19 cellular contexts compared by ENCODE assay signal in genomic region chr21:35705888-35706287, GRCh38.
DNase-seq lines count a peak whose midpoint lies in the region; ATAC-seq, FAIRE-seq and TF ChIP-seq lines count a peak whose summit lies in the region.
"Had no signal": no experiment of that assay in that cellular context is flagged by ENCODE, and none has a peak within 500 bp of the region (broad histone marks: within the 10 kb centered on the region; RNA-seq: fewer than 3 reads in every experiment).

No MANE protein-coding gene starts in this region.

- H3K27me3 ChIP-seq in HepG2 (ENCODE audit: control insufficient read depth in 1 of 2, insufficient read depth in 2 of 2, low read length in 2 of 2) = no peaks in the 10 kb centered on the region
- no peaks in the 10 kb centered on the region for H3K27me3 ChIP-seq in right lobe of liver
- peaks cover 11 to 13% of the 10 kb centered on the region in 2 experiments for H3K27me3 ChIP-seq in K562 (ENCODE audit: control insufficient read depth in 2 of 2, insufficient read depth in 2 of 2, low read length in 2 of 2)
- H3K27me3 ChIP-seq in BE2C = no peaks in the 10 kb centered on the region
- H3K27me3 ChIP-seq: BLaER1 treated with 17β-estradiol and CSF1 and Interleukin-3, amounts not matched to agents 10 nM and 100 nM had no signal

- POLR2A ChIA-PET in HepG2 (lab: Yijun Ruan, JAX) = no interaction called here
- POLR2A ChIA-PET in K562 (lab: Yijun Ruan, JAX) = no interaction called here

- ATAC-seq in HepG2 (no peak), right lobe of liver (no peak), K562 (no peak)

- BruUV-seq in HepG2 (replicated peaks; lab: Mats Ljungman, UMichigan) (no TSS peak), K562 (replicated peaks; lab: Mats Ljungman, UMichigan) (no TSS peak)

- no peaks in the 10 kb centered on the region for H3K79me2 ChIP-seq in HepG2 (ENCODE audit: insufficient read depth, low read length)
- no peaks in the 10 kb centered on the region for H3K79me2 ChIP-seq in K562 (ENCODE audit: control insufficient read depth, insufficient read depth, low read length)

- H3K36me3 ChIP-seq in HepG2 (replicated peaks in 1 of 2; ENCODE audit: control insufficient read depth in 1 of 2, insufficient read depth in 2 of 2, low read length in 2 of 2) = no peaks in the 10 kb centered on the region
- no peaks in the 10 kb centered on the region for H3K36me3 ChIP-seq in right lobe of liver
- H3K36me3 ChIP-seq in K562 (ENCODE audit: control insufficient read depth, insufficient read depth, low read length) = no peaks in the 10 kb centered on the region
- H3K36me3 ChIP-seq in BE2C = no peaks in the 10 kb centered on the region
- H3K36me3 ChIP-seq: BLaER1 treated with 17β-estradiol and CSF1 and Interleukin-3, amounts not matched to agents 10 nM and 100 nM; HAP-1 had no signal

- TF ChIP-seq POLR2A in HepG2 (IDR thresholded peaks at IDR 0.05; ENCODE audit: insufficient read depth in 1 of 2, low read depth in 2 of 2, low read length in 2 of 2) = no peak
- no peak for TF ChIP-seq POLR2A in right lobe of liver (IDR thresholded peaks at IDR 0.05)
- no peak for TF ChIP-seq POLR2A in K562 (conservative IDR thresholded peaks at IDR 0.05)

- H2AFZ ChIP-seq in HepG2 (ENCODE audit: low read length) (no peak overlapping the region), K562 (ENCODE audit: low read depth, low read length) (no peak overlapping the region)

- no peak for TF ChIP-seq RAD21 in HepG2 (CRISPR knock-in tag; IDR thresholded peaks at IDR 0.05)
- TF ChIP-seq RAD21 in K562 (CRISPR knock-in tag; conservative IDR thresholded peaks at IDR 0.05 in 1 of 2, IDR thresholded peaks at IDR 0.05 in 1 of 2) = no peak

- WGBS in HepG2 (ENCODE audit: low lambda C conversion rate) = 60% methylated on average over 1 of the region's 1 CpG
- WGBS in right lobe of liver (ENCODE audit: insufficient coverage, low coverage, low lambda C conversion rate, missing lambda C conversion rate) = 90% methylated on average over 1 of the region's 1 CpG
- 0% methylated on average over 1 of the region's 1 CpG for WGBS in K562 (ENCODE audit: insufficient coverage, low coverage, missing lambda C conversion rate)

- FAIRE-seq in HepG2 (lab: Jason Lieb, UNC) (no peak), K562 (lab: Jason Lieb, UNC) (no peak)
- FAIRE-seq: D721Med, G401.6, GM12892, H54 had no signal

- in situ Hi-C loops in HepG2 (cut with HindIII; ENCODE audit: extremely low pct_ligation_motif_present, low pct_unique_long_range_greater_than_20kb) (no loop called here), K562 (cut with MboI) (no loop called here)

- H3K9me3 ChIP-seq in HepG2 (ENCODE audit: low read length) (no peaks in the 10 kb centered on the region), right lobe of liver (no peaks in the 10 kb centered on the region), K562 (replicated peaks; ENCODE audit: control insufficient read depth, insufficient read depth, low read depth, low read length) (no peaks in the 10 kb centered on the region), BE2C (no peaks in the 10 kb centered on the region)
- H3K9me3 ChIP-seq: BLaER1 treated with 17β-estradiol and CSF1 and Interleukin-3, amounts not matched to agents 10 nM and 100 nM; HAP-1 had no signal

- H3K4me1 ChIP-seq in HepG2 (ENCODE audit: insufficient read depth, low read length) (no peaks in the 10 kb centered on the region), right lobe of liver (no peaks in the 10 kb centered on the region), K562 (replicated peaks in 1 of 2; ENCODE audit: control insufficient read depth in 2 of 2, insufficient read depth in 2 of 2, low read length in 2 of 2) (no peaks in the 10 kb centered on the region), BE2C (no peaks in the 10 kb centered on the region)
- H3K4me1 ChIP-seq: BLaER1 treated with 17β-estradiol and CSF1 and Interleukin-3, amounts not matched to agents 10 nM and 100 nM; HAP-1 had no signal

- H4K20me1 ChIP-seq in HepG2 (ENCODE audit: insufficient read depth, low read length) (no peaks in the 10 kb centered on the region), K562 (replicated peaks; ENCODE audit: control insufficient read depth, insufficient read depth, low read length) (0 out of 2 replicates have a peak, but pooled peaks cover 3% of the 10 kb centered on the region)
- H4K20me1 ChIP-seq: BLaER1 treated with 17β-estradiol and CSF1 and Interleukin-3, amounts not matched to agents 10 nM and 100 nM had no signal

- CTCF ChIA-PET in HepG2 (lab: Yijun Ruan, JAX; ENCODE audit: low intra/inter-chr PET ratio, low total read pairs) (no interaction called here), K562 (lab: Yijun Ruan, JAX; ENCODE audit: low intra/inter-chr PET ratio) (no interaction called here)

- no peak overlapping the region for H3K4me3 ChIP-seq in HepG2 (replicated peaks in 1 of 3; ENCODE audit: insufficient read depth in 1 of 3, low read depth in 2 of 3, low read length in 3 of 3)
- no peak overlapping the region for H3K4me3 ChIP-seq in right lobe of liver
- H3K4me3 ChIP-seq in K562 = no peak overlapping the region
- H3K4me3 ChIP-seq in BE2C (ENCODE audit: low read depth, low read length) = no peak overlapping the region
- H3K4me3 ChIP-seq: BLaER1 treated with 17β-estradiol and CSF1 and Interleukin-3, amounts not matched to agents 10 nM and 100 nM; HAP-1 had no signal

- H3K9me1 ChIP-seq in K562 (ENCODE audit: control insufficient read depth, insufficient read depth, low read length) = peaks cover 3% of the 10 kb centered on the region

- DNase-seq in HepG2 (ENCODE audit: low spot score) (no peak), right lobe of liver (no peak), K562 (ENCODE audit: extremely low read depth in 1 of 4, low spot score in 3 of 4) (no peak), cerebellum (ENCODE audit: low spot score) (peak; percentile 58), BE2C (no peak), A172 (ENCODE audit: low spot score) (no peak), DMS79 (lab: John Stamatoyannopoulos, UW) (no peak)
- DNase-seq: 8988T; CD4-positive, alpha-beta T cell; CD8-positive, alpha-beta memory T cell; DMS153; GOT3; HFFc6 had no signal

- intact Hi-C loops in HepG2 (cut with micrococcal nuclease; ENCODE audit: unreplicated experiment) = no loop called here
- intact Hi-C loops in right lobe of liver (cut with DNase I) = no loop called here
- intact Hi-C loops in K562 (cut with micrococcal nuclease) = no loop called here

- no peak overlapping the region for H3K27ac ChIP-seq in HepG2 (ENCODE audit: extremely low read length, insufficient read depth, low read length)
- no peak overlapping the region for H3K27ac ChIP-seq in right lobe of liver
- H3K27ac ChIP-seq in K562 (ENCODE audit: extremely low read depth, low read depth, low read length) = no peak overlapping the region
- H3K27ac ChIP-seq: BLaER1 treated with 17β-estradiol and CSF1 and Interleukin-3, amounts not matched to agents 10 nM and 100 nM had no signal

- no peak for TF ChIP-seq EP300 in HepG2 (IDR thresholded peaks at IDR 0.05; ENCODE audit: low read depth in 2 of 2, low read length in 2 of 2)
- no peak for TF ChIP-seq EP300 in HepG2 (CRISPR knock-in tag; IDR thresholded peaks at IDR 0.05; ENCODE audit: borderline replicate concordance)
- no peak for TF ChIP-seq EP300 in K562 (IDR thresholded peaks at IDR 0.05; ENCODE audit: low read length)

- H3K4me2 ChIP-seq in HepG2 (ENCODE audit: low read depth, low read length) (no peak overlapping the region), K562 (ENCODE audit: insufficient read depth, low read length) (no peak overlapping the region)
- H3K4me2 ChIP-seq: BLaER1 treated with 17β-estradiol and CSF1 and Interleukin-3, amounts not matched to agents 10 nM and 100 nM had no signal

- TF ChIP-seq CTCF in HepG2 (CRISPR knock-in tag; IDR thresholded peaks at IDR 0.05) (no peak), right lobe of liver (IDR thresholded peaks at IDR 0.05) (no peak), K562 (IDR thresholded peaks at IDR 0.05 in 2 of 3, conservative IDR thresholded peaks at IDR 0.05 in 1 of 3; ENCODE audit: insufficient read depth in 2 of 3, low read depth in 1 of 3, low read length in 3 of 3) (no peak), BE2C (IDR thresholded peaks at IDR 0.05; ENCODE audit: low read depth, low read length) (no peak)

- H3K9ac ChIP-seq in HepG2 (ENCODE audit: insufficient read depth, low read depth, low read length) (no peak overlapping the region), K562 (ENCODE audit: insufficient read depth in 1 of 2, low read depth in 2 of 2, low read length in 2 of 2) (no peak overlapping the region)
- H3K9ac ChIP-seq: BLaER1 treated with 17β-estradiol and CSF1 and Interleukin-3, amounts not matched to agents 10 nM and 100 nM had no signal

TF ChIP-seq in HepG2, 621 proteins besides CTCF, POLR2A, EP300 and RAD21:
- TF ChIP-seq MAFF (IDR thresholded peaks at IDR 0.05; ENCODE audit: low read depth, low read length) (0 out of 2 replicates have a peak, but pooled peaks have one; percentile 43), HMG20A (CRISPR knock-in tag; IDR thresholded peaks at IDR 0.05; ENCODE audit: borderline replicate concordance) (no peak), MAFK (conservative IDR thresholded peaks at IDR 0.05 in 1 of 2, IDR thresholded peaks at IDR 0.05 in 1 of 2; ENCODE audit: low read length in 2 of 2) (peak; percentile 50 to 71)
TF ChIP-seq in HepG2: peak in this region for 2.

TF ChIP-seq in K562, 482 proteins besides CTCF, POLR2A, EP300 and RAD21:
- TF ChIP-seq MAFF (IDR thresholded peaks at IDR 0.05; ENCODE audit: low read length) = peak; percentile 33
- peak; percentile 35; the same call in 1 of the 2 replicates for TF ChIP-seq ZNF316 (IDR thresholded peaks at IDR 0.05)
- TF ChIP-seq C11orf30 (IDR thresholded peaks at IDR 0.05; ENCODE audit: low read depth) = 0 out of 2 replicates have a peak, but pooled peaks have one; percentile 15
- TF ChIP-seq MAFG (tag; conservative IDR thresholded peaks at IDR 0.05) = 0 out of 2 replicates have a peak, but pooled peaks have one; percentile 5
- no peak for TF ChIP-seq ZNF507 (tag; conservative IDR thresholded peaks at IDR 0.05)

Comparison
In these comparisons a context has a peak if more than half of its experiments do, and no peak if none do; other contexts are left out.
1. Of the 241 proteins assayed by ChIP-seq in both HepG2 and K562: peak only in HepG2: MAFK; only in K562: MAFG; in both: MAFF; in neither: 238.